8 cellular contexts compared by ENCODE assay signal in the genomic region with DNA sequence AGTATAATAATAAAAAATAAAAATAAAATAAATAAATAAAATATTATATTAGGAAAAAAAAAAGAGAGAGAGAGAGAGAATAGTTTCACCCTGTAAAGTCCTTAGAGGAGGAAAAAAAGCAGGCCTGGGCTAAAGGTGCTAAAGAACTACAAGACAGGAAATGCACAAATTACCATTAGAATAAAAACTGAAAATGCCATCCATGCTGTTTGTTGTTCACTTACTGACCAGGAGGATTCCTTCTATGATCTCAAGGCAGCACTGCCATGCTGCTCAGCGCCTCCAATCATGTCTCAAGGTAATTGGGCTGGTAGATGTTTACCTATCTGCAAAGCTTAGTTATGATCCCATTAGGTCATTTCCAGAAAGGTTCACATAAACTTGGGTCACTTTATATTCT.
"Had no signal": no experiment of that assay in that cellular context is flagged by ENCODE, and none has a peak within 500 bp of the region (broad histone marks: within the 10 kb centered on the region; RNA-seq: fewer than 3 reads in every experiment).

No MANE protein-coding gene starts in this region.

- H3K4me3 Mint-ChIP-seq: IgD-negative memory B cell had no signal

- H3K27ac ChIP-seq: HL-60, KMS-11 had no signal

- H3K4me2 ChIP-seq: KMS-11 had no signal

- H3K4me3 ChIP-seq: K562 had no signal

- H3K36me3 Mint-ChIP-seq: IgD-negative memory B cell had no signal

- DNase-seq: IMR-90, KBM-7, KG1 had no signal

- H3K27ac Mint-ChIP-seq: IgD-negative memory B cell had no signal

- H3K4me1 Mint-ChIP-seq: IgD-negative memory B cell had no signal

- ATAC-seq: HepG2, K562 had no signal
